ENCODE assay signal across 8 cellular contexts in genomic region chr19:16338470-16339360, GRCh38. TPM values are rescaled to one million over a fixed set of nuclear protein-coding genes. Genes with fewer than 3 reads are reported as not detected.
DNase-seq lines count a peak whose midpoint lies in the region; ATAC-seq and TF ChIP-seq lines count a peak whose summit lies in the region.

No MANE protein-coding gene starts in this region.

- no peak for TF ChIP-seq CTCF in AG09309 (IDR thresholded peaks at IDR 0.05; ENCODE audit: control insufficient read depth, insufficient read depth, low read depth, low read length, missing control alignments)
- peak; percentile 55 for TF ChIP-seq CTCF in HFFc6 (IDR thresholded peaks at IDR 0.05)
- TF ChIP-seq CTCF in epithelial cell of esophagus (IDR thresholded peaks at IDR 0.05; ENCODE audit: insufficient read depth, low read depth, low read length, missing control alignments): no peak
- TF ChIP-seq CTCF in psoas muscle (IDR thresholded peaks at IDR 0.05): no peak

- DNase-seq in AG09309 (ENCODE audit: low read depth) (peak; percentile 69), HFFc6 (peak; percentile 93), epithelial cell of esophagus (ENCODE audit: low read depth) (peak; percentile 58), psoas muscle (peak in 1 of 2 donors; percentile 51), DMS 273 treated with DMSO at 0.1 percent for 48 hours (lab: John Stamatoyannopoulos, UW) (no peak)
- DNase-seq in activated CD4-positive, alpha-beta T cell treated with anti-CD3 and anti-CD28 coated beads for 4 hours: peak; percentile 50 to 55

- peaks cover 64% of the 10 kb centered on the region for H3K4me1 Mint-ChIP-seq in HFFc6 (ENCODE audit: low read depth)

- no peaks in the 10 kb centered on the region for H3K9me3 ChIP-seq in psoas muscle

- H3K4me1 ChIP-seq in psoas muscle: peaks cover 43% of the 10 kb centered on the region

- no peaks in the 10 kb centered on the region; the same call in 1 of the 2 replicates for H3K27me3 Mint-ChIP-seq in HFFc6 (ENCODE audit: insufficient read depth)

- no peaks in the 10 kb centered on the region for H3K27me3 ChIP-seq in psoas muscle (ENCODE audit: insufficient read depth in 3 of 3, low read length in 2 of 3)

- no peak overlapping the region for H3K4me3 ChIP-seq in AG09309 (ENCODE audit: control insufficient read depth, low read depth, low read length)
- no peak overlapping the region for H3K4me3 ChIP-seq in epithelial cell of esophagus (ENCODE audit: low read length)
- peak overlapping the region; percentile 1 for H3K4me3 ChIP-seq in psoas muscle

- no peaks in the 10 kb centered on the region for H3K36me3 Mint-ChIP-seq in HFFc6 (ENCODE audit: low read depth)

- intact Hi-C loops in psoas muscle (cut with DNase I): no loop called here

- H3K4me3 Mint-ChIP-seq in HFFc6: peak overlapping the region; percentile 78

- ATAC-seq in psoas muscle: peak; percentile 21 to 42 (median 36)
- no peak for ATAC-seq in GM21423 (IDR thresholded peaks at IDR 0.05; ENCODE audit: unreplicated experiment)
- ATAC-seq in GM18873 (IDR thresholded peaks at IDR 0.05; ENCODE audit: low FRiP score, unreplicated experiment): no peak

- WGBS in psoas muscle, 3 donors: 12 to 25% (median 13%) methylated on average over 30 of the region's 30 CpGs

- peak overlapping the region; percentile 27 for H3K27ac ChIP-seq in psoas muscle

- H3K27ac Mint-ChIP-seq in HFFc6: peak overlapping the region; percentile 93

- no peaks in the 10 kb centered on the region for H3K9me3 Mint-ChIP-seq in HFFc6

- no peaks in the 10 kb centered on the region for H3K36me3 ChIP-seq in psoas muscle (ENCODE audit: insufficient read depth in 1 of 2, low read depth in 1 of 2)

RNA-seq across cellular contexts. Expression of gene KLF2, which starts 14.1 kb away (rescaled TPM):
- 10 to 100 TPM; 26.4 to 36.8 (median 32.4) TPM for total RNA-seq in HFFc6 (2021; fragmentation: NEBNext Ultra II Directional; extraction: Animal tissue kit (Norgen Biotek cat#: 25700))
- total RNA-seq in psoas muscle: 10 to 100 TPM; 12.7 to 35.4 (median 24.0) TPM
- polyA plus RNA-seq in psoas muscle: 10 to 100 TPM in 1 of 3 donors, 1 to 10 TPM in 2; 3.3 to 24.2 (median 5.3) TPM

Comparison
In these comparisons a context has a peak if more than half of its experiments do, and no peak if none do; other contexts are left out.
1. ATAC-seq: peak in psoas muscle (4 of 4); none in GM21423 (single experiment) and GM18873 (single experiment).